ENCODE assay signal across 8 cellular contexts in genomic region chr9:137550241-137550621, GRCh38. TPM values are rescaled to one million over a fixed set of nuclear protein-coding genes. Genes with fewer than 3 reads are reported as not detected.
DNase-seq lines count a peak whose midpoint lies in the region; ATAC-seq lines count a peak whose summit lies in the region.

Gene PNPLA7, minus strand, starts transcription at chr9:137550402. Its CDS starts 205 bp downstream, at chr9:137550197.

- H3K4me3 ChIP-seq in trophoblast cell (ENCODE audit: low read depth, low read length): peak within 1 kb of the TSS; percentile 69

- H3K79me2 ChIP-seq in trophoblast cell (ENCODE audit: control insufficient read depth, insufficient read depth, low read length, poor library complexity): peaks cover 3% of the 10 kb centered on the region

- H3K27ac ChIP-seq in trophoblast cell (ENCODE audit: low read depth, low read length): peak within 1 kb of the TSS; percentile 8

- H4K12ac ChIP-seq in trophoblast cell (ENCODE audit: low read depth, low read length): no peak within 1 kb of the TSS

- peak within 1 kb of the TSS; percentile 83 for H3K18ac ChIP-seq in trophoblast cell (ENCODE audit: low read length)

- H2BK120ac ChIP-seq in trophoblast cell (ENCODE audit: insufficient read depth, low read length, poor library complexity): peak within 1 kb of the TSS; percentile 33

- peak within 1 kb of the TSS; percentile 89 for H3K4me2 ChIP-seq in trophoblast cell (ENCODE audit: low read length)

- peak within 1 kb of the TSS; percentile 32 for H2AFZ ChIP-seq in trophoblast cell (ENCODE audit: insufficient read depth, low read length, poor library complexity)

- H3K9me3 ChIP-seq in trophoblast cell (ENCODE audit: insufficient read depth, low read depth, low read length): peaks cover 8% of the 10 kb centered on the region

- no peak within 1 kb of the TSS for H2BK5ac ChIP-seq in trophoblast cell (ENCODE audit: low read depth, low read length, poor library complexity)

- H4K8ac ChIP-seq in trophoblast cell (ENCODE audit: low read depth, low read length): peak within 1 kb of the TSS; percentile 85

- H3K4me1 ChIP-seq in trophoblast cell (ENCODE audit: control insufficient read depth in 1 of 2, insufficient read depth in 2 of 2, low read length in 2 of 2): peaks cover 0 to 7% of the 10 kb centered on the region in 2 experiments

- ATAC-seq in left ventricle myocardium superior (peak; percentile 85), GM18520 (IDR thresholded peaks at IDR 0.05; ENCODE audit: unreplicated experiment) (no peak)

- peaks cover 7% of the 10 kb centered on the region for H3K79me1 ChIP-seq in trophoblast cell (ENCODE audit: low read length)

- no peak within 1 kb of the TSS for H2BK12ac ChIP-seq in trophoblast cell (ENCODE audit: low read length)

- H3K23ac ChIP-seq in trophoblast cell (ENCODE audit: low read length): no peak within 1 kb of the TSS

- H3K14ac ChIP-seq in trophoblast cell (ENCODE audit: low read length): peak within 1 kb of the TSS; percentile 68

- DNase-seq in GDM1 (lab: John Stamatoyannopoulos, UW): peak; percentile 6
- DNase-seq in NCI-H1417 (lab: John Stamatoyannopoulos, UW): peak; percentile 70 to 90 (median 83)
- DNase-seq in T follicular helper cell (ENCODE audit: low read depth): peak; percentile 38
- DNase-seq in astrocyte of the hippocampus (ENCODE audit: low read depth, low spot score): peak; percentile 80
- DNase-seq in left ventricle myocardium superior: peak; percentile 92
- DNase-seq in trophoblast cell: peak; percentile 88 to 91
- no peak for DNase-seq in KG1 (lab: John Stamatoyannopoulos, UW)

- no peak within 1 kb of the TSS for H3K4ac ChIP-seq in trophoblast cell (ENCODE audit: low read depth, low read length)

- WGBS in trophoblast cell (ENCODE audit: extremely low coverage, insufficient coverage, insufficient read length): no CpG with 5 or more reads among the region's 13 CpGs

- intact Hi-C loops in left ventricle myocardium superior (cut with micrococcal nuclease): no loop called here

- no peak within 1 kb of the TSS for H3K9ac ChIP-seq in trophoblast cell (ENCODE audit: low read length)

- peak within 1 kb of the TSS; percentile 69 for H4K91ac ChIP-seq in trophoblast cell (ENCODE audit: low read depth, low read length)

- no peaks in the 10 kb centered on the region for H3K27me3 ChIP-seq in trophoblast cell (ENCODE audit: insufficient read depth, low read length)

- H2AK5ac ChIP-seq in trophoblast cell (ENCODE audit: low read length): no peak within 1 kb of the TSS

- peaks cover 6 to 9% of the 10 kb centered on the region in 2 experiments for H3K36me3 ChIP-seq in trophoblast cell (ENCODE audit: control insufficient read depth in 1 of 2, insufficient read depth in 2 of 2, low read length in 2 of 2)

RNA-seq across cellular contexts. Expression of gene PNPLA7, which starts in this region (rescaled TPM):
- total RNA-seq in left ventricle myocardium superior: 10.7 TPM
- polyA plus RNA-seq in trophoblast cell (2013): 0.57 and 0.66 TPM in 2 replicates
